In the genomic region with DNA sequence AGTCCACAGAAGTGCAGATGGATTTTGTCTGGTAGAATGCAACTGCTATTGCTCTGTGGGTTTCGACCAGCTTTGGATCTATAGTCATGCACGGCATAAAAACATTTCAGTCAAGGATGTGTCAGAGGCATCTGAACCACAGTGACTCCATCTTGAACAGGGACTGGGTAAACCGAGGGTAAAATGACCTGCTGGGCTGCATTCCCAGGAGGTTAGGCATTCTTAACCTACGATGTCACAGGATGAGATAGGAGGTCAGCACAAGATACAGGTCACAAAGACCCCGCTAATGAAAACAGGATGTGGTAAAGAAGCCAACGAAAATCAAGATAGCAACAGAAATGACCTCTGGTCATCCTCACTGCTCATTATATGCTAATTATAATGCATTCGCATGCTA, we compare ENCODE assay signal across 1 cellular context.
A peak's percentile ranks its signal among the peaks of the same experiment; 100 is the strongest.
TF ChIP-seq lines count a peak whose summit lies in the region.

No MANE protein-coding gene starts in this region.

TF ChIP-seq in K562, 482 proteins besides CTCF, POLR2A, EP300 and RAD21 (continued from another document and continues in another):
- TF ChIP-seq, protein P1, sequence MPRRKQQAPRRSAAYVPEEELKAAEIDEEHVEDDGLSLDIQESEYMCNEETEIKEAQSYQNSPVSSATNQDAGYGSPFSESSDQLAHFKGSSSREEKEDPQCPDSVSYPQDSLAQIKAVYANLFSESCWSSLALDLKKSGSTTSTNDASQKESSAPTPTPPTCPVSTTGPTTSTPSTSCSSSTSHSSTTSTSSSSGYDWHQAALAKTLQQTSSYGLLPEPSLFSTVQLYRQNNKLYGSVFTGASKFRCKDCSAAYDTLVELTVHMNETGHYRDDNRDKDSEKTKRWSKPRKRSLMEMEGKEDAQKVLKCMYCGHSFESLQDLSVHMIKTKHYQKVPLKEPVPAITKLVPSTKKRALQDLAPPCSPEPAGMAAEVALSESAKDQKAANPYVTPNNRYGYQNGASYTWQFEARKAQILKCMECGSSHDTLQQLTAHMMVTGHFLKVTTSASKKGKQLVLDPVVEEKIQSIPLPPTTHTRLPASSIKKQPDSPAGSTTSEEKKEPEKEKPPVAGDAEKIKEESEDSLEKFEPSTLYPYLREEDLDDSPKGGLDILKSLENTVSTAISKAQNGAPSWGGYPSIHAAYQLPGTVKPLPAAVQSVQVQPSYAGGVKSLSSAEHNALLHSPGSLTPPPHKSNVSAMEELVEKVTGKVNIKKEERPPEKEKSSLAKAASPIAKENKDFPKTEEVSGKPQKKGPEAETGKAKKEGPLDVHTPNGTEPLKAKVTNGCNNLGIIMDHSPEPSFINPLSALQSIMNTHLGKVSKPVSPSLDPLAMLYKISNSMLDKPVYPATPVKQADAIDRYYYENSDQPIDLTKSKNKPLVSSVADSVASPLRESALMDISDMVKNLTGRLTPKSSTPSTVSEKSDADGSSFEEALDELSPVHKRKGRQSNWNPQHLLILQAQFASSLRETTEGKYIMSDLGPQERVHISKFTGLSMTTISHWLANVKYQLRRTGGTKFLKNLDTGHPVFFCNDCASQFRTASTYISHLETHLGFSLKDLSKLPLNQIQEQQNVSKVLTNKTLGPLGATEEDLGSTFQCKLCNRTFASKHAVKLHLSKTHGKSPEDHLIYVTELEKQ (CRISPR knock-in tag; IDR thresholded peaks at IDR 0.05) = peak; percentile 85
- TF ChIP-seq ATF7 (IDR thresholded peaks at IDR 0.05) (no peak), GATAD2B (IDR thresholded peaks at IDR 0.05; ENCODE audit: borderline replicate concordance) (no peak), OTX1 (CRISPR knock-in tag; IDR thresholded peaks at IDR 0.05) (peak; percentile 98), GTF2F1 (IDR thresholded peaks at IDR 0.05; ENCODE audit: low read depth, low read length) (no peak), ZNF3 (CRISPR knock-in tag; IDR thresholded peaks at IDR 0.05) (0 out of 2 replicates have a peak, but pooled peaks have one; percentile 54), HNRNPUL1 (IDR thresholded peaks at IDR 0.05; ENCODE audit: low read length) (no peak), ZFX (CRISPR knock-in tag; IDR thresholded peaks at IDR 0.05) (no peak), PRMT5 (CRISPR knock-in tag; IDR thresholded peaks at IDR 0.05) (no peak), ZNF133 (CRISPR knock-in tag; IDR thresholded peaks at IDR 0.05) (peak; percentile 88; the same call in 1 of the 2 replicates), FOXJ3 (CRISPR knock-in tag; IDR thresholded peaks at IDR 0.05) (no peak), CBX5 (IDR thresholded peaks at IDR 0.05; ENCODE audit: borderline replicate concordance, low read depth) (no peak), MTF1 (CRISPR knock-in tag; IDR thresholded peaks at IDR 0.05; ENCODE audit: borderline replicate concordance) (no peak), KLF1 (tag; IDR thresholded peaks at IDR 0.05) (no peak), HLTF (IDR thresholded peaks at IDR 0.05) (no peak), KDM1A (IDR thresholded peaks at IDR 0.05) (no peak), HNRNPL (IDR thresholded peaks at IDR 0.05; ENCODE audit: low read depth, low read length) (no peak), ZNF431 (CRISPR knock-in tag; IDR thresholded peaks at IDR 0.05) (no peak), SNRNP70 (optimal IDR thresholded peaks at IDR 0.05; ENCODE audit: low read depth, low read length) (no peak), SIN3A (IDR thresholded peaks at IDR 0.05; ENCODE audit: borderline replicate concordance in 2 of 2, control insufficient read depth in 1 of 2, low read depth in 2 of 2, low read length in 2 of 2) (no peak), SMARCA4 (IDR thresholded peaks at IDR 0.05) (no peak), KLF10 (CRISPR knock-in tag; IDR thresholded peaks at IDR 0.05) (no peak), L3MBTL2 (IDR thresholded peaks at IDR 0.05) (no peak), ZFPM2 (CRISPR knock-in tag; IDR thresholded peaks at IDR 0.05) (0 out of 2 replicates have a peak, but pooled peaks have one; percentile 34), CREB1 (IDR thresholded peaks at IDR 0.05) (no peak), CREB1 (CRISPR knock-in tag; IDR thresholded peaks at IDR 0.05) (no peak), RBM25 (IDR thresholded peaks at IDR 0.05; ENCODE audit: low read depth, low read length, severe bottlenecking) (no peak), MXI1 (IDR thresholded peaks at IDR 0.05; ENCODE audit: low read depth, low read length) (no peak), ZSCAN32 (CRISPR knock-in tag; IDR thresholded peaks at IDR 0.05) (peak; percentile 82)
- TF ChIP-seq, protein P2, sequence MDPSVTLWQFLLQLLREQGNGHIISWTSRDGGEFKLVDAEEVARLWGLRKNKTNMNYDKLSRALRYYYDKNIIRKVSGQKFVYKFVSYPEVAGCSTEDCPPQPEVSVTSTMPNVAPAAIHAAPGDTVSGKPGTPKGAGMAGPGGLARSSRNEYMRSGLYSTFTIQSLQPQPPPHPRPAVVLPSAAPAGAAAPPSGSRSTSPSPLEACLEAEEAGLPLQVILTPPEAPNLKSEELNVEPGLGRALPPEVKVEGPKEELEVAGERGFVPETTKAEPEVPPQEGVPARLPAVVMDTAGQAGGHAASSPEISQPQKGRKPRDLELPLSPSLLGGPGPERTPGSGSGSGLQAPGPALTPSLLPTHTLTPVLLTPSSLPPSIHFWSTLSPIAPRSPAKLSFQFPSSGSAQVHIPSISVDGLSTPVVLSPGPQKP (CRISPR knock-in tag; IDR thresholded peaks at IDR 0.05) = no peak
- TF ChIP-seq, protein P3, sequence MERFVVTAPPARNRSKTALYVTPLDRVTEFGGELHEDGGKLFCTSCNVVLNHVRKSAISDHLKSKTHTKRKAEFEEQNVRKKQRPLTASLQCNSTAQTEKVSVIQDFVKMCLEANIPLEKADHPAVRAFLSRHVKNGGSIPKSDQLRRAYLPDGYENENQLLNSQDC (CRISPR knock-in tag; IDR thresholded peaks at IDR 0.05) = no peak
- TF ChIP-seq, protein P4, sequence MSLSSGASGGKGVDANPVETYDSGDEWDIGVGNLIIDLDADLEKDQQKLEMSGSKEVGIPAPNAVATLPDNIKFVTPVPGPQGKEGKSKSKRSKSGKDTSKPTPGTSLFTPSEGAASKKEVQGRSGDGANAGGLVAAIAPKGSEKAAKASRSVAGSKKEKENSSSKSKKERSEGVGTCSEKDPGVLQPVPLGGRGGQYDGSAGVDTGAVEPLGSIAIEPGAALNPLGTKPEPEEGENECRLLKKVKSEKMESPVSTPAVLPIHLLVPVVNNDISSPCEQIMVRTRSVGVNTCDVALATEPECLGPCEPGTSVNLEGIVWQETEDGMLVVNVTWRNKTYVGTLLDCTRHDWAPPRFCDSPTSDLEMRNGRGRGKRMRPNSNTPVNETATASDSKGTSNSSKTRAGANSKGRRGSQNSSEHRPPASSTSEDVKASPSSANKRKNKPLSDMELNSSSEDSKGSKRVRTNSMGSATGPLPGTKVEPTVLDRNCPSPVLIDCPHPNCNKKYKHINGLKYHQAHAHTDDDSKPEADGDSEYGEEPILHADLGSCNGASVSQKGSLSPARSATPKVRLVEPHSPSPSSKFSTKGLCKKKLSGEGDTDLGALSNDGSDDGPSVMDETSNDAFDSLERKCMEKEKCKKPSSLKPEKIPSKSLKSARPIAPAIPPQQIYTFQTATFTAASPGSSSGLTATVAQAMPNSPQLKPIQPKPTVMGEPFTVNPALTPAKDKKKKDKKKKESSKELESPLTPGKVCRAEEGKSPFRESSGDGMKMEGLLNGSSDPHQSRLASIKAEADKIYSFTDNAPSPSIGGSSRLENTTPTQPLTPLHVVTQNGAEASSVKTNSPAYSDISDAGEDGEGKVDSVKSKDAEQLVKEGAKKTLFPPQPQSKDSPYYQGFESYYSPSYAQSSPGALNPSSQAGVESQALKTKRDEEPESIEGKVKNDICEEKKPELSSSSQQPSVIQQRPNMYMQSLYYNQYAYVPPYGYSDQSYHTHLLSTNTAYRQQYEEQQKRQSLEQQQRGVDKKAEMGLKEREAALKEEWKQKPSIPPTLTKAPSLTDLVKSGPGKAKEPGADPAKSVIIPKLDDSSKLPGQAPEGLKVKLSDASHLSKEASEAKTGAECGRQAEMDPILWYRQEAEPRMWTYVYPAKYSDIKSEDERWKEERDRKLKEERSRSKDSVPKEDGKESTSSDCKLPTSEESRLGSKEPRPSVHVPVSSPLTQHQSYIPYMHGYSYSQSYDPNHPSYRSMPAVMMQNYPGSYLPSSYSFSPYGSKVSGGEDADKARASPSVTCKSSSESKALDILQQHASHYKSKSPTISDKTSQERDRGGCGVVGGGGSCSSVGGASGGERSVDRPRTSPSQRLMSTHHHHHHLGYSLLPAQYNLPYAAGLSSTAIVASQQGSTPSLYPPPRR (CRISPR knock-in tag; IDR thresholded peaks at IDR 0.05; ENCODE audit: borderline replicate concordance) = no peak
- TF ChIP-seq, protein P5, sequence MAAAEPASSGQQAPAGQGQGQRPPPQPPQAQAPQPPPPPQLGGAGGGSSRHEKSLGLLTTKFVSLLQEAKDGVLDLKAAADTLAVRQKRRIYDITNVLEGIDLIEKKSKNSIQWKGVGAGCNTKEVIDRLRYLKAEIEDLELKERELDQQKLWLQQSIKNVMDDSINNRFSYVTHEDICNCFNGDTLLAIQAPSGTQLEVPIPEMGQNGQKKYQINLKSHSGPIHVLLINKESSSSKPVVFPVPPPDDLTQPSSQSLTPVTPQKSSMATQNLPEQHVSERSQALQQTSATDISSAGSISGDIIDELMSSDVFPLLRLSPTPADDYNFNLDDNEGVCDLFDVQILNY (CRISPR knock-in tag; IDR thresholded peaks at IDR 0.05) = no peak
- TF ChIP-seq, protein P6, sequence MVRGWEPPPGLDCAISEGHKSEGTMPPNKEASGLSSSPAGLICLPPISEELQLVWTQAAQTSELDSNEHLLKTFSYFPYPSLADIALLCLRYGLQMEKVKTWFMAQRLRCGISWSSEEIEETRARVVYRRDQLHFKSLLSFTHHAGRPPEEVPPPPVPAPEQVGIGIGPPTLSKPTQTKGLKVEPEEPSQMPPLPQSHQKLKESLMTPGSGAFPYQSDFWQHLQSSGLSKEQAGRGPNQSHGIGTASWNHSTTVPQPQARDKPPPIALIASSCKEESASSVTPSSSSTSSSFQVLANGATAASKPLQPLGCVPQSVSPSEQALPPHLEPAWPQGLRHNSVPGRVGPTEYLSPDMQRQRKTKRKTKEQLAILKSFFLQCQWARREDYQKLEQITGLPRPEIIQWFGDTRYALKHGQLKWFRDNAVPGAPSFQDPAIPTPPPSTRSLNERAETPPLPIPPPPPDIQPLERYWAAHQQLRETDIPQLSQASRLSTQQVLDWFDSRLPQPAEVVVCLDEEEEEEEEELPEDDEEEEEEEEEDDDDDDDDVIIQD (CRISPR knock-in tag; IDR thresholded peaks at IDR 0.05) = peak; percentile 90
- TF ChIP-seq, protein P7, sequence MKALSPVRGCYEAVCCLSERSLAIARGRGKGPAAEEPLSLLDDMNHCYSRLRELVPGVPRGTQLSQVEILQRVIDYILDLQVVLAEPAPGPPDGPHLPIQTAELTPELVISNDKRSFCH (CRISPR knock-in tag; IDR thresholded peaks at IDR 0.05) = no peak
- TF ChIP-seq, protein P7 (tag; IDR thresholded peaks at IDR 0.05) = no peak
- TF ChIP-seq, protein P8, sequence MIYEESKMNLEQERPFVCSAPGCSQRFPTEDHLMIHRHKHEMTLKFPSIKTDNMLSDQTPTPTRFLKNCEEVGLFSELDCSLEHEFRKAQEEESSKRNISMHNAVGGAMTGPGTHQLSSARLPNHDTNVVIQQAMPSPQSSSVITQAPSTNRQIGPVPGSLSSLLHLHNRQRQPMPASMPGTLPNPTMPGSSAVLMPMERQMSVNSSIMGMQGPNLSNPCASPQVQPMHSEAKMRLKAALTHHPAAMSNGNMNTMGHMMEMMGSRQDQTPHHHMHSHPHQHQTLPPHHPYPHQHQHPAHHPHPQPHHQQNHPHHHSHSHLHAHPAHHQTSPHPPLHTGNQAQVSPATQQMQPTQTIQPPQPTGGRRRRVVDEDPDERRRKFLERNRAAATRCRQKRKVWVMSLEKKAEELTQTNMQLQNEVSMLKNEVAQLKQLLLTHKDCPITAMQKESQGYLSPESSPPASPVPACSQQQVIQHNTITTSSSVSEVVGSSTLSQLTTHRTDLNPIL (CRISPR knock-in tag; IDR thresholded peaks at IDR 0.05) = peak; percentile 96
- TF ChIP-seq, protein P9, sequence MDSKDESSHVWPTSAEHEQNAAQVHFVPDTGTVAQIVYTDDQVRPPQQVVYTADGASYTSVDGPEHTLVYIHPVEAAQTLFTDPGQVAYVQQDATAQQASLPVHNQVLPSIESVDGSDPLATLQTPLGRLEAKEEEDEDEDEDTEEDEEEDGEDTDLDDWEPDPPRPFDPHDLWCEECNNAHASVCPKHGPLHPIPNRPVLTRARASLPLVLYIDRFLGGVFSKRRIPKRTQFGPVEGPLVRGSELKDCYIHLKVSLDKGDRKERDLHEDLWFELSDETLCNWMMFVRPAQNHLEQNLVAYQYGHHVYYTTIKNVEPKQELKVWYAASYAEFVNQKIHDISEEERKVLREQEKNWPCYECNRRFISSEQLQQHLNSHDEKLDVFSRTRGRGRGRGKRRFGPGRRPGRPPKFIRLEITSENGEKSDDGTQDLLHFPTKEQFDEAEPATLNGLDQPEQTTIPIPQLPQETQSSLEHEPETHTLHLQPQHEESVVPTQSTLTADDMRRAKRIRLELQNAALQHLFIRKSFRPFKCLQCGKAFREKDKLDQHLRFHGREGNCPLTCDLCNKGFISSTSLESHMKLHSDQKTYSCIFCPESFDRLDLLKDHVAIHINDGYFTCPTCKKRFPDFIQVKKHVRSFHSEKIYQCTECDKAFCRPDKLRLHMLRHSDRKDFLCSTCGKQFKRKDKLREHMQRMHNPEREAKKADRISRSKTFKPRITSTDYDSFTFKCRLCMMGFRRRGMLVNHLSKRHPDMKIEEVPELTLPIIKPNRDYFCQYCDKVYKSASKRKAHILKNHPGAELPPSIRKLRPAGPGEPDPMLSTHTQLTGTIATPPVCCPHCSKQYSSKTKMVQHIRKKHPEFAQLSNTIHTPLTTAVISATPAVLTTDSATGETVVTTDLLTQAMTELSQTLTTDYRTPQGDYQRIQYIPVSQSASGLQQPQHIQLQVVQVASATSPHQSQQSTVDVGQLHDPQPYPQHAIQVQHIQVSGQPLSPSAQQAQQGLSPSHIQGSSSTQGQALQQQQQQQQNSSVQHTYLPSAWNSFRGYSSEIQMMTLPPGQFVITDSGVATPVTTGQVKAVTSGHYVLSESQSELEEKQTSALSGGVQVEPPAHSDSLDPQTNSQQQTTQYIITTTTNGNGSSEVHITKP (IDR thresholded peaks at IDR 0.05; ENCODE audit: partially characterized antibody) = no peak
- TF ChIP-seq, protein P10, sequence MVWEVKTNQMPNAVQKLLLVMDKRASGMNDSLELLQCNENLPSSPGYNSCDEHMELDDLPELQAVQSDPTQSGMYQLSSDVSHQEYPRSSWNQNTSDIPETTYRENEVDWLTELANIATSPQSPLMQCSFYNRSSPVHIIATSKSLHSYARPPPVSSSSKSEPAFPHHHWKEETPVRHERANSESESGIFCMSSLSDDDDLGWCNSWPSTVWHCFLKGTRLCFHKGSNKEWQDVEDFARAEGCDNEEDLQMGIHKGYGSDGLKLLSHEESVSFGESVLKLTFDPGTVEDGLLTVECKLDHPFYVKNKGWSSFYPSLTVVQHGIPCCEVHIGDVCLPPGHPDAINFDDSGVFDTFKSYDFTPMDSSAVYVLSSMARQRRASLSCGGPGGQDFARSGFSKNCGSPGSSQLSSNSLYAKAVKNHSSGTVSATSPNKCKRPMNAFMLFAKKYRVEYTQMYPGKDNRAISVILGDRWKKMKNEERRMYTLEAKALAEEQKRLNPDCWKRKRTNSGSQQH (CRISPR knock-in tag; IDR thresholded peaks at IDR 0.05) = peak; percentile 81; the same call in 1 of the 2 replicates
